In genomic region chr12:89019439-89020120, GRCh38 we compare ENCODE assay signal across 8 cellular contexts.
A peak's percentile ranks its signal among the peaks of the same experiment; 100 is the strongest.
DNase-seq lines count a peak whose midpoint lies in the region; ATAC-seq and TF ChIP-seq lines count a peak whose summit lies in the region.

No MANE protein-coding gene starts in this region.

- H3K4me3 Mint-ChIP-seq in Caco-2 (ENCODE audit: unreplicated experiment) = no peak overlapping the region
- no peak overlapping the region for H3K4me3 Mint-ChIP-seq in memory B cell

- H3K9me3 ChIP-seq in Caco-2 = no peaks in the 10 kb centered on the region
- H3K9me3 ChIP-seq in effector memory CD4-positive, alpha-beta T cell (ENCODE audit: control insufficient read depth, low read length) = no peaks in the 10 kb centered on the region

- H3K4me3 ChIP-seq in Caco-2 (ENCODE audit: low read depth, low read length) = peak overlapping the region; percentile 36
- no peak overlapping the region for H3K4me3 ChIP-seq in HL-60 (replicated peaks; ENCODE audit: insufficient read depth, low read length)
- peak overlapping the region; percentile 16 for H3K4me3 ChIP-seq in effector memory CD4-positive, alpha-beta T cell (ENCODE audit: insufficient read depth, low read depth, low read length, poor library complexity, severe bottlenecking)

- POLR2A ChIA-PET in Caco-2 (lab: Charles Lee) = no interaction called here

- intact Hi-C loops in Caco-2 (cut with micrococcal nuclease; ENCODE audit: unreplicated experiment) = loop anchor here (1.0 kb wide), 5 partner anchors 32 to 510 kb away; partner anchors contain the start of gene GALNT4

- H3K27ac Mint-ChIP-seq in Caco-2 (ENCODE audit: unreplicated experiment) = no peak overlapping the region
- H3K27ac Mint-ChIP-seq in memory B cell = no peak overlapping the region

- H3K4me1 Mint-ChIP-seq in Caco-2 (ENCODE audit: low read depth, unreplicated experiment) (peaks cover 10% of the 10 kb centered on the region), memory B cell (no peaks in the 10 kb centered on the region)

- H3K27me3 Mint-ChIP-seq in Caco-2 (ENCODE audit: insufficient read depth, unreplicated experiment) (no peaks in the 10 kb centered on the region), memory B cell (peaks cover 2% of the 10 kb centered on the region)

- CTCF ChIA-PET in Caco-2 (lab: Charles Lee) = interaction anchor here (0.6 to 1.4 kb wide), 5 partner anchors 13 to 443 kb away, joined by 3 to 7 read pairs (median 3); no protein-coding TSS in a partner anchor

- no peak overlapping the region for H3K27ac ChIP-seq in HL-60 (replicated peaks)
- H3K27ac ChIP-seq in effector memory CD4-positive, alpha-beta T cell (ENCODE audit: insufficient read depth, low read length, poor library complexity, severe bottlenecking) = no peak overlapping the region

- H3K36me3 Mint-ChIP-seq in Caco-2 (ENCODE audit: insufficient read depth, unreplicated experiment) = no peaks in the 10 kb centered on the region
- no peaks in the 10 kb centered on the region for H3K36me3 Mint-ChIP-seq in memory B cell

- DNase-seq in Caco-2 (peak; percentile 80 to 82), HL-60 (ENCODE audit: low read depth in 1 of 2, low spot score in 1 of 2) (peak; percentile 38 to 84), NCI-H748 treated with DMSO at 0.1 percent for 48 hours (lab: John Stamatoyannopoulos, UW) (peak; percentile 78), memory B cell (ENCODE audit: low spot score in 2 of 2) (peak; percentile 57 to 65)
- peak; percentile 66 to 77 for DNase-seq in activated CD4-positive, alpha-beta T cell treated with anti-CD3 and anti-CD28 coated beads, Interleukin-2, amount 50 U/mL, for 48 hours
- DNase-seq in effector memory CD4-positive, alpha-beta T cell = peak; percentile 39 to 55 (median 41)
- DNase-seq in stimulated activated CD8-positive, alpha-beta memory T cell treated with anti-CD3 and anti-CD28 coated beads, Interleukin-12 subunit alpha, Interleukin-12 subunit beta, amount 100 ng/mL, for 4 hours (ENCODE audit: low read depth) = peak; percentile 32

- H3K36me3 ChIP-seq in Caco-2 (ENCODE audit: control insufficient read depth, insufficient read depth, low read length) = no peaks in the 10 kb centered on the region
- no peaks in the 10 kb centered on the region for H3K36me3 ChIP-seq in effector memory CD4-positive, alpha-beta T cell (ENCODE audit: control insufficient read depth, insufficient read depth, low read length)

- H3K9me3 Mint-ChIP-seq in Caco-2 (ENCODE audit: unreplicated experiment) (no peaks in the 10 kb centered on the region), memory B cell (no peaks in the 10 kb centered on the region)

- peak; percentile 97 for ATAC-seq in GM21360 (IDR thresholded peaks at IDR 0.05; ENCODE audit: unreplicated experiment)
- ATAC-seq in memory B cell (ENCODE audit: low read depth) = peak; percentile 95

- peaks cover 11% of the 10 kb centered on the region for H3K4me1 ChIP-seq in Caco-2
- no peaks in the 10 kb centered on the region for H3K4me1 ChIP-seq in effector memory CD4-positive, alpha-beta T cell (ENCODE audit: control insufficient read depth, insufficient read depth, low read length, poor library complexity, severe bottlenecking)

- H3K27me3 ChIP-seq in Caco-2 (replicated peaks; ENCODE audit: control insufficient read depth, insufficient read depth, low read length) (no peaks in the 10 kb centered on the region), HL-60 (ENCODE audit: insufficient read depth, poor library complexity, severe bottlenecking) (no peaks in the 10 kb centered on the region)
- no peaks in the 10 kb centered on the region for H3K27me3 ChIP-seq in effector memory CD4-positive, alpha-beta T cell (replicated peaks; ENCODE audit: control insufficient read depth, insufficient read depth, low read length, poor library complexity, severe bottlenecking)

- no TSS peak for BruUV-seq in Caco-2 (replicated peaks; lab: Mats Ljungman, UMichigan)

- TF ChIP-seq CTCF in Caco-2 (IDR thresholded peaks at IDR 0.05; ENCODE audit: insufficient read depth in 1 of 2, low read depth in 1 of 2, low read length in 1 of 2, severe bottlenecking in 1 of 2, unreplicated experiment in 1 of 2) (peak; percentile 83 to 85), HL-60 (IDR thresholded peaks at IDR 0.05; ENCODE audit: insufficient read depth, low read length) (peak; percentile 95)
